ENCODE assay signal across 2 cellular contexts in genomic region chr1:92927870-92928269, GRCh38.
TF ChIP-seq lines count a peak whose summit lies in the region.

No MANE protein-coding gene starts in this region.

TF ChIP-seq in A549, 52 proteins besides CTCF, POLR2A, EP300 and RAD21:
- TF ChIP-seq, protein P1, sequence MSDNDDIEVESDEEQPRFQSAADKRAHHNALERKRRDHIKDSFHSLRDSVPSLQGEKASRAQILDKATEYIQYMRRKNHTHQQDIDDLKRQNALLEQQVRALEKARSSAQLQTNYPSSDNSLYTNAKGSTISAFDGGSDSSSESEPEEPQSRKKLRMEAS (IDR thresholded peaks at IDR 0.05) = no peak
- TF ChIP-seq CHD2 (IDR thresholded peaks at IDR 0.05; ENCODE audit: low read length, partially characterized antibody) (no peak), RNF2 (IDR thresholded peaks at IDR 0.05; ENCODE audit: borderline replicate concordance, low read depth) (no peak)
- TF ChIP-seq, protein P2, sequence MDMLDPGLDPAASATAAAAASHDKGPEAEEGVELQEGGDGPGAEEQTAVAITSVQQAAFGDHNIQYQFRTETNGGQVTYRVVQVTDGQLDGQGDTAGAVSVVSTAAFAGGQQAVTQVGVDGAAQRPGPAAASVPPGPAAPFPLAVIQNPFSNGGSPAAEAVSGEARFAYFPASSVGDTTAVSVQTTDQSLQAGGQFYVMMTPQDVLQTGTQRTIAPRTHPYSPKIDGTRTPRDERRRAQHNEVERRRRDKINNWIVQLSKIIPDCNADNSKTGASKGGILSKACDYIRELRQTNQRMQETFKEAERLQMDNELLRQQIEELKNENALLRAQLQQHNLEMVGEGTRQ (IDR thresholded peaks at IDR 0.05) = no peak
TF ChIP-seq in A549: peak in this region for 0.

TF ChIP-seq in GM12878, 131 proteins besides CTCF, POLR2A, EP300 and RAD21:
- TF ChIP-seq MXI1 (IDR thresholded peaks at IDR 0.05; ENCODE audit: low read depth, low read length) = no peak
- TF ChIP-seq, protein P3, sequence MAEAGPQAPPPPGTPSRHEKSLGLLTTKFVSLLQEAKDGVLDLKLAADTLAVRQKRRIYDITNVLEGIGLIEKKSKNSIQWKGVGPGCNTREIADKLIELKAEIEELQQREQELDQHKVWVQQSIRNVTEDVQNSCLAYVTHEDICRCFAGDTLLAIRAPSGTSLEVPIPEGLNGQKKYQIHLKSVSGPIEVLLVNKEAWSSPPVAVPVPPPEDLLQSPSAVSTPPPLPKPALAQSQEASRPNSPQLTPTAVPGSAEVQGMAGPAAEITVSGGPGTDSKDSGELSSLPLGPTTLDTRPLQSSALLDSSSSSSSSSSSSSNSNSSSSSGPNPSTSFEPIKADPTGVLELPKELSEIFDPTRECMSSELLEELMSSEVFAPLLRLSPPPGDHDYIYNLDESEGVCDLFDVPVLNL (IDR thresholded peaks at IDR 0.05; ENCODE audit: low read depth, low read length) = no peak
- TF ChIP-seq SP1 (IDR thresholded peaks at IDR 0.05; ENCODE audit: low read depth, low read length) = no peak
- no peak for TF ChIP-seq YBX1 (IDR thresholded peaks at IDR 0.05)
- TF ChIP-seq ZNF592 (IDR thresholded peaks at IDR 0.05) = no peak
- no peak for TF ChIP-seq GABPA (IDR thresholded peaks at IDR 0.05; ENCODE audit: low read depth)
TF ChIP-seq in GM12878: peak in this region for 0.
